Comparison of ENCODE assay signal across 1 cellular context in genomic region chr9:15081021-15081753, GRCh38.
TF ChIP-seq lines count a peak whose summit lies in the region.

No MANE protein-coding gene starts in this region.

TF ChIP-seq in HepG2, 621 proteins besides CTCF, POLR2A, EP300 and RAD21 (continued from another document and continues in another):
- TF ChIP-seq, protein P1, sequence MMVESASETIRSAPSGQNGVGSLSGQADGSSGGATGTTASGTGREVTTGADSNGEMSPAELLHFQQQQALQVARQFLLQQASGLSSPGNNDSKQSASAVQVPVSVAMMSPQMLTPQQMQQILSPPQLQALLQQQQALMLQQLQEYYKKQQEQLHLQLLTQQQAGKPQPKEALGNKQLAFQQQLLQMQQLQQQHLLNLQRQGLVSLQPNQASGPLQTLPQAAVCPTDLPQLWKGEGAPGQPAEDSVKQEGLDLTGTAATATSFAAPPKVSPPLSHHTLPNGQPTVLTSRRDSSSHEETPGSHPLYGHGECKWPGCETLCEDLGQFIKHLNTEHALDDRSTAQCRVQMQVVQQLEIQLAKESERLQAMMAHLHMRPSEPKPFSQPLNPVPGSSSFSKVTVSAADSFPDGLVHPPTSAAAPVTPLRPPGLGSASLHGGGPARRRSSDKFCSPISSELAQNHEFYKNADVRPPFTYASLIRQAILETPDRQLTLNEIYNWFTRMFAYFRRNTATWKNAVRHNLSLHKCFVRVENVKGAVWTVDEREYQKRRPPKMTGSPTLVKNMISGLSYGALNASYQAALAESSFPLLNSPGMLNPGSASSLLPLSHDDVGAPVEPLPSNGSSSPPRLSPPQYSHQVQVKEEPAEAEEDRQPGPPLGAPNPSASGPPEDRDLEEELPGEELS (CRISPR knock-in tag; IDR thresholded peaks at IDR 0.05), result peak; percentile 50; the same call in 1 of the 2 replicates
- no peak for TF ChIP-seq BORCS8-MEF2B (CRISPR knock-in tag; IDR thresholded peaks at IDR 0.05)
- TF ChIP-seq NCOA2 (CRISPR knock-in tag; IDR thresholded peaks at IDR 0.05), result peak; percentile 74
- TF ChIP-seq ZBTB38 (CRISPR knock-in tag; IDR thresholded peaks at IDR 0.05), result no peak
- no peak for TF ChIP-seq KLF9 (CRISPR knock-in tag; IDR thresholded peaks at IDR 0.05; ENCODE audit: low read depth)
- TF ChIP-seq IKZF4 (CRISPR knock-in tag; IDR thresholded peaks at IDR 0.05; ENCODE audit: borderline replicate concordance, low read depth, not compliant biosample characterization), result no peak
- TF ChIP-seq PHF21A (CRISPR knock-in tag; IDR thresholded peaks at IDR 0.05), result no peak
- TF ChIP-seq TCF12 (IDR thresholded peaks at IDR 0.05), result no peak
- TF ChIP-seq TCF12 (CRISPR knock-in tag; IDR thresholded peaks at IDR 0.05), result no peak
- TF ChIP-seq, protein P2, sequence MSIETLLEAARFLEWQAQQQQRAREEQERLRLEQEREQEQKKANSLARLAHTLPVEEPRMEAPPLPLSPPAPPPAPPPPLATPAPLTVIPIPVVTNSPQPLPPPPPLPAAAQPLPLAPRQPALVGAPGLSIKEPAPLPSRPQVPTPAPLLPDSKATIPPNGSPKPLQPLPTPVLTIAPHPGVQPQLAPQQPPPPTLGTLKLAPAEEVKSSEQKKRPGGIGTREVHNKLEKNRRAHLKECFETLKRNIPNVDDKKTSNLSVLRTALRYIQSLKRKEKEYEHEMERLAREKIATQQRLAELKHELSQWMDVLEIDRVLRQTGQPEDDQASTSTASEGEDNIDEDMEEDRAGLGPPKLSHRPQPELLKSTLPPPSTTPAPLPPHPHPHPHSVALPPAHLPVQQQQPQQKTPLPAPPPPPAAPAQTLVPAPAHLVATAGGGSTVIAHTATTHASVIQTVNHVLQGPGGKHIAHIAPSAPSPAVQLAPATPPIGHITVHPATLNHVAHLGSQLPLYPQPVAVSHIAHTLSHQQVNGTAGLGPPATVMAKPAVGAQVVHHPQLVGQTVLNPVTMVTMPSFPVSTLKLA (IDR thresholded peaks at IDR 0.05), result peak; percentile 83
- peak; percentile 32; the same call in 1 of the 2 replicates for TF ChIP-seq ZNF264 (CRISPR knock-in tag; IDR thresholded peaks at IDR 0.05)
- TF ChIP-seq ZNF776 (CRISPR knock-in tag; IDR thresholded peaks at IDR 0.05), result no peak
- TF ChIP-seq ZNF75D (CRISPR knock-in tag; IDR thresholded peaks at IDR 0.05; ENCODE audit: borderline replicate concordance), result no peak
- 0 out of 2 replicates have a peak, but pooled peaks have one; percentile 14 for TF ChIP-seq ONECUT2 (CRISPR knock-in tag; IDR thresholded peaks at IDR 0.05)
- TF ChIP-seq ZNF615 (CRISPR knock-in tag; IDR thresholded peaks at IDR 0.05; ENCODE audit: borderline replicate concordance), result no peak
- no peak for TF ChIP-seq ZNF326 (CRISPR knock-in tag; IDR thresholded peaks at IDR 0.05; ENCODE audit: borderline replicate concordance)
- TF ChIP-seq ZNF367 (CRISPR knock-in tag; IDR thresholded peaks at IDR 0.05; ENCODE audit: borderline replicate concordance), result no peak
- TF ChIP-seq EHMT2 (IDR thresholded peaks at IDR 0.05; ENCODE audit: borderline replicate concordance, low read depth, low read length), result no peak
- no peak for TF ChIP-seq ZNF10 (CRISPR knock-in tag; IDR thresholded peaks at IDR 0.05; ENCODE audit: borderline replicate concordance, low read depth)
- TF ChIP-seq NCOR1 (IDR thresholded peaks at IDR 0.05; ENCODE audit: borderline replicate concordance, low read length), result no peak
- no peak for TF ChIP-seq MTA1 (CRISPR knock-in tag; IDR thresholded peaks at IDR 0.05; ENCODE audit: borderline replicate concordance)
- TF ChIP-seq NKX3-1 (CRISPR knock-in tag; IDR thresholded peaks at IDR 0.05), result peak; percentile 46; the same call in 1 of the 2 replicates
- TF ChIP-seq TBX3 (IDR thresholded peaks at IDR 0.05; ENCODE audit: borderline replicate concordance), result no peak
- peak; percentile 42; the same call in 1 of the 2 replicates for TF ChIP-seq GABPB1 (CRISPR knock-in tag; IDR thresholded peaks at IDR 0.05)
- TF ChIP-seq HMG20B (CRISPR knock-in tag; conservative IDR thresholded peaks at IDR 0.05), result no peak
- TF ChIP-seq TSC22D2 (CRISPR knock-in tag; IDR thresholded peaks at IDR 0.05; ENCODE audit: borderline replicate concordance), result no peak
- peak; percentile 55; the same call in 1 of the 2 replicates for TF ChIP-seq GATAD2A (CRISPR knock-in tag; IDR thresholded peaks at IDR 0.05)
- TF ChIP-seq POGZ (CRISPR knock-in tag; IDR thresholded peaks at IDR 0.05), result no peak
- no peak for TF ChIP-seq SNAPC5 (CRISPR knock-in tag; IDR thresholded peaks at IDR 0.05; ENCODE audit: borderline replicate concordance)
- TF ChIP-seq ZNF446 (CRISPR knock-in tag; IDR thresholded peaks at IDR 0.05), result no peak
- TF ChIP-seq KLF11 (CRISPR knock-in tag; IDR thresholded peaks at IDR 0.05), result no peak
- no peak for TF ChIP-seq ZNF383 (CRISPR knock-in tag; IDR thresholded peaks at IDR 0.05; ENCODE audit: borderline replicate concordance)
- TF ChIP-seq ZNF343 (CRISPR knock-in tag; IDR thresholded peaks at IDR 0.05), result no peak
- TF ChIP-seq, protein P3, sequence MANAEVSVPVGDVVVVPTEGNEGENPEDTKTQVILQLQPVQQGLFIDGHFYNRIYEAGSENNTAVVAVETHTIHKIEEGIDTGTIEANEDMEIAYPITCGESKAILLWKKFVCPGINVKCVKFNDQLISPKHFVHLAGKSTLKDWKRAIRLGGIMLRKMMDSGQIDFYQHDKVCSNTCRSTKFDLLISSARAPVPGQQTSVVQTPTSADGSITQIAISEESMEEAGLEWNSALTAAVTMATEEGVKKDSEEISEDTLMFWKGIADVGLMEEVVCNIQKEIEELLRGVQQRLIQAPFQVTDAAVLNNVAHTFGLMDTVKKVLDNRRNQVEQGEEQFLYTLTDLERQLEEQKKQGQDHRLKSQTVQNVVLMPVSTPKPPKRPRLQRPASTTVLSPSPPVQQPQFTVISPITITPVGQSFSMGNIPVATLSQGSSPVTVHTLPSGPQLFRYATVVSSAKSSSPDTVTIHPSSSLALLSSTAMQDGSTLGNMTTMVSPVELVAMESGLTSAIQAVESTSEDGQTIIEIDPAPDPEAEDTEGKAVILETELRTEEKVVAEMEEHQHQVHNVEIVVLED (CRISPR knock-in tag; IDR thresholded peaks at IDR 0.05; ENCODE audit: borderline replicate concordance), result 0 out of 2 replicates have a peak, but pooled peaks have one; percentile 19
- no peak for TF ChIP-seq MLLT10 (CRISPR knock-in tag; IDR thresholded peaks at IDR 0.05)
- TF ChIP-seq ZNF790 (CRISPR knock-in tag; IDR thresholded peaks at IDR 0.05; ENCODE audit: borderline replicate concordance), result no peak
- no peak for TF ChIP-seq CENPX (CRISPR knock-in tag; IDR thresholded peaks at IDR 0.05)
- no peak for TF ChIP-seq MTERF4 (CRISPR knock-in tag; IDR thresholded peaks at IDR 0.05)
- no peak; the same call in 1 of the 2 replicates for TF ChIP-seq MIER3 (CRISPR knock-in tag; IDR thresholded peaks at IDR 0.05; ENCODE audit: borderline replicate concordance)
- TF ChIP-seq, protein P4, sequence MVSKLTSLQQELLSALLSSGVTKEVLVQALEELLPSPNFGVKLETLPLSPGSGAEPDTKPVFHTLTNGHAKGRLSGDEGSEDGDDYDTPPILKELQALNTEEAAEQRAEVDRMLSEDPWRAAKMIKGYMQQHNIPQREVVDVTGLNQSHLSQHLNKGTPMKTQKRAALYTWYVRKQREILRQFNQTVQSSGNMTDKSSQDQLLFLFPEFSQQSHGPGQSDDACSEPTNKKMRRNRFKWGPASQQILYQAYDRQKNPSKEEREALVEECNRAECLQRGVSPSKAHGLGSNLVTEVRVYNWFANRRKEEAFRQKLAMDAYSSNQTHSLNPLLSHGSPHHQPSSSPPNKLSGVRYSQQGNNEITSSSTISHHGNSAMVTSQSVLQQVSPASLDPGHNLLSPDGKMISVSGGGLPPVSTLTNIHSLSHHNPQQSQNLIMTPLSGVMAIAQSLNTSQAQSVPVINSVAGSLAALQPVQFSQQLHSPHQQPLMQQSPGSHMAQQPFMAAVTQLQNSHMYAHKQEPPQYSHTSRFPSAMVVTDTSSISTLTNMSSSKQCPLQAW (CRISPR knock-in tag; IDR thresholded peaks at IDR 0.05), result peak; percentile 46
- no peak for TF ChIP-seq SMYD3 (CRISPR knock-in tag; IDR thresholded peaks at IDR 0.05)
- TF ChIP-seq DR1 (CRISPR knock-in tag; IDR thresholded peaks at IDR 0.05), result no peak
- TF ChIP-seq ZNF619 (CRISPR knock-in tag; IDR thresholded peaks at IDR 0.05), result no peak
- TF ChIP-seq YY1 (IDR thresholded peaks at IDR 0.05; ENCODE audit: insufficient read depth, insufficient replicate concordance, low read depth, low read length), result no peak
- TF ChIP-seq ZNF704 (CRISPR knock-in tag; IDR thresholded peaks at IDR 0.05; ENCODE audit: borderline replicate concordance), result no peak
- no peak for TF ChIP-seq ZKSCAN1 (IDR thresholded peaks at IDR 0.05; ENCODE audit: low read length)
- TF ChIP-seq JDP2 (CRISPR knock-in tag; IDR thresholded peaks at IDR 0.05; ENCODE audit: borderline replicate concordance), result no peak
- no peak for TF ChIP-seq KLF16 (CRISPR knock-in tag; IDR thresholded peaks at IDR 0.05)
- TF ChIP-seq ZNF724P (CRISPR knock-in tag; IDR thresholded peaks at IDR 0.05; ENCODE audit: borderline replicate concordance), result no peak
- no peak for TF ChIP-seq DDIT3 (CRISPR knock-in tag; IDR thresholded peaks at IDR 0.05)
- no peak for TF ChIP-seq ZXDC (CRISPR knock-in tag; IDR thresholded peaks at IDR 0.05)
- no peak for TF ChIP-seq ATAD3A (CRISPR knock-in tag; IDR thresholded peaks at IDR 0.05)
- no peak for TF ChIP-seq ZNF766 (CRISPR knock-in tag; IDR thresholded peaks at IDR 0.05; ENCODE audit: borderline replicate concordance)
- TF ChIP-seq TARDBP (CRISPR knock-in tag; IDR thresholded peaks at IDR 0.05), result no peak
- TF ChIP-seq, protein P5, sequence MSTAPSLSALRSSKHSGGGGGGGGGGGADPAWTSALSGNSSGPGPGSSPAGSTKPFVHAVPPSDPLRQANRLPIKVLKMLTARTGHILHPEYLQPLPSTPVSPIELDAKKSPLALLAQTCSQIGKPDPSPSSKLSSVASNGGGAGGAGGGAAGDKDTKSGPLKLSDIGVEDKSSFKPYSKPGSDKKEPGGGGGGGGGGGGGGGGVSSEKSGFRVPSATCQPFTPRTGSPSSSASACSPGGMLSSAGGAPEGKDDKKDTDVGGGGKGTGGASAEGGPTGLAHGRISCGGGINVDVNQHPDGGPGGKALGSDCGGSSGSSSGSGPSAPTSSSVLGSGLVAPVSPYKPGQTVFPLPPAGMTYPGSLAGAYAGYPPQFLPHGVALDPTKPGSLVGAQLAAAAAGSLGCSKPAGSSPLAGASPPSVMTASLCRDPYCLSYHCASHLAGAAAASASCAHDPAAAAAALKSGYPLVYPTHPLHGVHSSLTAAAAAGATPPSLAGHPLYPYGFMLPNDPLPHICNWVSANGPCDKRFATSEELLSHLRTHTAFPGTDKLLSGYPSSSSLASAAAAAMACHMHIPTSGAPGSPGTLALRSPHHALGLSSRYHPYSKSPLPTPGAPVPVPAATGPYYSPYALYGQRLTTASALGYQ (CRISPR knock-in tag; IDR thresholded peaks at IDR 0.05), result peak; percentile 61; the same call in 1 of the 2 replicates
- TF ChIP-seq, protein P6, sequence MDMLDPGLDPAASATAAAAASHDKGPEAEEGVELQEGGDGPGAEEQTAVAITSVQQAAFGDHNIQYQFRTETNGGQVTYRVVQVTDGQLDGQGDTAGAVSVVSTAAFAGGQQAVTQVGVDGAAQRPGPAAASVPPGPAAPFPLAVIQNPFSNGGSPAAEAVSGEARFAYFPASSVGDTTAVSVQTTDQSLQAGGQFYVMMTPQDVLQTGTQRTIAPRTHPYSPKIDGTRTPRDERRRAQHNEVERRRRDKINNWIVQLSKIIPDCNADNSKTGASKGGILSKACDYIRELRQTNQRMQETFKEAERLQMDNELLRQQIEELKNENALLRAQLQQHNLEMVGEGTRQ (IDR thresholded peaks at IDR 0.05; ENCODE audit: low read depth, low read length), result no peak
- TF ChIP-seq, protein P6 (CRISPR knock-in tag; IDR thresholded peaks at IDR 0.05; ENCODE audit: borderline replicate concordance), result no peak
- TF ChIP-seq TMF1 (CRISPR knock-in tag; IDR thresholded peaks at IDR 0.05; ENCODE audit: low read depth), result no peak
